In genomic region chr2:197498627-197498936, GRCh38 we compare ENCODE assay signal across 8 cellular contexts. TPM values are rescaled to one million over a fixed set of nuclear protein-coding genes. Genes with fewer than 3 reads are reported as not detected.
A peak's percentile ranks its signal among the peaks of the same experiment; 100 is the strongest.
DNase-seq lines count a peak whose midpoint lies in the region; ATAC-seq and TF ChIP-seq lines count a peak whose summit lies in the region.

No MANE protein-coding gene starts in this region.

- H3K4me1 ChIP-seq in A673 (ENCODE audit: insufficient read depth, low read length, poor library complexity, severe bottlenecking), result peaks cover 44% of the 10 kb centered on the region
- H3K4me1 ChIP-seq in muscle layer of colon (ENCODE audit: insufficient read depth, low read length), result peaks cover 38% of the 10 kb centered on the region

- H3K27me3 Mint-ChIP-seq in IgD-negative memory B cell, result no peaks in the 10 kb centered on the region
- H3K27me3 Mint-ChIP-seq in central memory CD8-positive, alpha-beta T cell, result no peaks in the 10 kb centered on the region

- POLR2A ChIA-PET in A673 (lab: Charles Lee; ENCODE audit: low non-redundant PET), result interaction anchor here (0.6 kb wide), 1 partner anchor 1871 kb away, joined by 3 read pairs; no protein-coding TSS in a partner anchor

- H3K9me3 Mint-ChIP-seq in IgD-negative memory B cell, result no peaks in the 10 kb centered on the region
- H3K9me3 Mint-ChIP-seq in central memory CD8-positive, alpha-beta T cell, result no peaks in the 10 kb centered on the region

- H3K36me3 Mint-ChIP-seq in IgD-negative memory B cell, result peaks cover 6% of the 10 kb centered on the region
- H3K36me3 Mint-ChIP-seq in central memory CD8-positive, alpha-beta T cell (ENCODE audit: insufficient read depth), result peaks cover 66% of the 10 kb centered on the region

- H3K36me3 ChIP-seq in A673 (ENCODE audit: insufficient read depth, low read length, poor library complexity, severe bottlenecking) (peaks cover 77% of the 10 kb centered on the region), muscle layer of colon (ENCODE audit: insufficient read depth, low read length) (peaks cover 41% of the 10 kb centered on the region)

- intact Hi-C loops in A673 (cut with micrococcal nuclease; ENCODE audit: unreplicated experiment), result loop anchor here (5.0 kb wide), 1 partner anchor 91 kb away; no protein-coding TSS in a partner anchor

- peaks cover 41 to 46% (median 44%) of the 10 kb centered on the region in 3 donors for H3K4me1 Mint-ChIP-seq in IgD-negative memory B cell
- peaks cover 45% of the 10 kb centered on the region for H3K4me1 Mint-ChIP-seq in central memory CD8-positive, alpha-beta T cell

- DNase-seq in A673 (ENCODE audit: low spot score) (no peak), NCI-H1105 (lab: John Stamatoyannopoulos, UW) (no peak), NCI-H1436 treated with DMSO at 0.1 percent for 48 hours (lab: John Stamatoyannopoulos, UW) (no peak), ecto neural progenitor cell (ENCODE audit: low spot score) (no peak)
- DNase-seq in central memory CD8-positive, alpha-beta T cell (ENCODE audit: low spot score in 2 of 2), result no peak

- peak overlapping the region; percentile 97 to 99 (median 98) for H3K4me3 Mint-ChIP-seq in IgD-negative memory B cell
- H3K4me3 Mint-ChIP-seq in central memory CD8-positive, alpha-beta T cell, result peak overlapping the region; percentile 84

- H3K4me3 ChIP-seq in A673 (ENCODE audit: low read depth, low read length, poor library complexity, severe bottlenecking), result peak overlapping the region; percentile 89
- peak overlapping the region; percentile 63 to 79 for H3K4me3 ChIP-seq in muscle layer of colon (ENCODE audit: low read depth in 1 of 2, low read length in 2 of 2)

- peak overlapping the region; percentile 97 to 98 (median 98) for H3K27ac Mint-ChIP-seq in IgD-negative memory B cell
- peak overlapping the region; percentile 93 for H3K27ac Mint-ChIP-seq in central memory CD8-positive, alpha-beta T cell (ENCODE audit: low read depth)

- H3K9me3 ChIP-seq in A673 (ENCODE audit: low read depth, low read length, poor library complexity, severe bottlenecking) (no peaks in the 10 kb centered on the region), muscle layer of colon (ENCODE audit: low read length) (no peaks in the 10 kb centered on the region)

- TF ChIP-seq CTCF in A673 (conservative IDR thresholded peaks at IDR 0.05; ENCODE audit: low read depth, low read length), result no peak

- H3K9ac ChIP-seq in muscle layer of colon (ENCODE audit: low read length), result peak overlapping the region; percentile 88

- ATAC-seq in central memory CD8-positive, alpha-beta T cell (replicated peaks; ENCODE audit: extremely low read depth, poor library complexity, severe bottlenecking), result no peak
- ATAC-seq in HG03095 (IDR thresholded peaks at IDR 0.05; ENCODE audit: unreplicated experiment), result no peak

- no peaks in the 10 kb centered on the region for H3K27me3 ChIP-seq in A673 (replicated peaks; ENCODE audit: insufficient read depth, low read depth, low read length, poor library complexity)
- H3K27me3 ChIP-seq in muscle layer of colon (ENCODE audit: control insufficient read depth in 1 of 2, insufficient read depth in 2 of 2, low read length in 2 of 2), result no peaks in the 10 kb centered on the region

- H3K27ac ChIP-seq in A673 (ENCODE audit: low read depth, low read length, poor library complexity, severe bottlenecking), result peak overlapping the region; percentile 97
- peak overlapping the region; percentile 88 for H3K27ac ChIP-seq in muscle layer of colon (ENCODE audit: low read depth, low read length)

- CTCF ChIA-PET in A673 (lab: Charles Lee), result no interaction called here

- no TSS peak for BruUV-seq in A673 (replicated peaks; lab: Mats Ljungman, UMichigan)

RNA-seq across cellular contexts. Expression of gene HSPD1, which starts 1.1 kb away (rescaled TPM):
- total RNA-seq in A673 (2021), result 737 and 812 TPM in 2 replicates
- 92.3 TPM for polyA plus RNA-seq in IgD-negative memory B cell

RNA-seq across cellular contexts. Expression of gene HSPE1, which starts 1.6 kb away (rescaled TPM):
- 296 and 356 TPM in 2 replicates for total RNA-seq in A673 (2021)
- polyA plus RNA-seq in IgD-negative memory B cell, result 149 TPM

RNA-seq across cellular contexts. Expression of gene MOB4, which starts 17.3 kb away (rescaled TPM):
- total RNA-seq in A673 (2021), result 38.0 and 41.6 TPM in 2 replicates
- polyA plus RNA-seq in IgD-negative memory B cell, result 28.0 TPM

RNA-seq across cellular contexts. Expression of gene COQ10B, which starts 45.2 kb away (rescaled TPM):
- total RNA-seq in A673 (2021), result 15.2 and 17.1 TPM in 2 replicates
- polyA plus RNA-seq in IgD-negative memory B cell, result 29.9 TPM
